9 cellular contexts compared by ENCODE assay signal in genomic region chr12:8396225-8397071, GRCh38. TPM values are rescaled to one million over a fixed set of nuclear protein-coding genes. Genes with fewer than 3 reads are reported as not detected.
DNase-seq lines count a peak whose midpoint lies in the region; ATAC-seq and TF ChIP-seq lines count a peak whose summit lies in the region.
"Not testable (repeated sequence)": the region's sequence is repeated elsewhere in the genome, so short reads cannot be mapped to it uniquely, and the experiment has no call there.
"Had no signal": no experiment of that assay in that cellular context is flagged by ENCODE, and none has a peak within 500 bp of the region (broad histone marks: within the 10 kb centered on the region; RNA-seq: fewer than 3 reads in every experiment).

No MANE protein-coding gene starts in this region.

- 0% methylated on average over 3 of the region's 79 CpGs for WGBS in SK-N-SH (ENCODE audit: low lambda C conversion rate)
- 0% methylated on average over 2 of the region's 79 CpGs for WGBS in right lobe of liver (ENCODE audit: insufficient coverage, low coverage, low lambda C conversion rate, missing lambda C conversion rate)

- TF ChIP-seq POLR2A in right lobe of liver (IDR thresholded peaks at IDR 0.05); vagina (IDR thresholded peaks at IDR 0.05): not testable (repeated sequence)

- H3K9me2 ChIP-seq in SK-N-SH = not testable (repeated sequence)

- peak; percentile 87 to 98 (median 92) for ATAC-seq in right lobe of liver

- peak overlapping the region; percentile 52; the same call in 1 of the 2 replicates for H3K4me2 ChIP-seq in SK-N-SH

- not testable (repeated sequence) for H4K20me1 ChIP-seq in SK-N-SH (ENCODE audit: insufficient read depth)

- not testable (repeated sequence) for H3K9me3 ChIP-seq in SK-N-SH, right lobe of liver, vagina

- not testable (repeated sequence) for H3K4me3 Mint-ChIP-seq in endothelial cell (ENCODE audit: unreplicated experiment)

- not testable (repeated sequence) for H3K79me2 ChIP-seq in SK-N-SH (ENCODE audit: insufficient read depth)

- peak; percentile 48 for TF ChIP-seq RAD21 in SK-N-SH (IDR thresholded peaks at IDR 0.05; ENCODE audit: low read length)

- H3K27me3 Mint-ChIP-seq in endothelial cell (ENCODE audit: unreplicated experiment) = not testable (repeated sequence)

- not testable (repeated sequence) for H3K9ac ChIP-seq in SK-N-SH

- H3K36me3 ChIP-seq in SK-N-SH (replicated peaks in 1 of 2; ENCODE audit: control insufficient read depth in 1 of 2, insufficient read depth in 2 of 2, low read length in 1 of 2); right lobe of liver; vagina: not testable (repeated sequence)

- not testable (repeated sequence) for H3K4me1 ChIP-seq in SK-N-SH (ENCODE audit: control insufficient read depth in 1 of 2, insufficient read depth in 2 of 2, low read depth in 1 of 2, low read length in 1 of 2); right lobe of liver; vagina

- TF ChIP-seq CTCF in GM12864 (IDR thresholded peaks at IDR 0.05; ENCODE audit: low read depth, low read length, missing control alignments) = peak; percentile 49
- peak; percentile 34; the same call in 1 of the 2 replicates for TF ChIP-seq CTCF in LNCAP (IDR thresholded peaks at IDR 0.05)
- peak; percentile 50 for TF ChIP-seq CTCF in SK-N-SH (IDR thresholded peaks at IDR 0.05)
- TF ChIP-seq CTCF in endothelial cell (IDR thresholded peaks at IDR 0.05; ENCODE audit: unreplicated experiment) = peak; percentile 80
- peak in 3 of 4 donors; percentile 52 to 72 (median 62) for TF ChIP-seq CTCF in right lobe of liver (IDR thresholded peaks at IDR 0.05)
- TF ChIP-seq CTCF in vagina (IDR thresholded peaks at IDR 0.05) = peak in 1 of 3 experiments; percentile 47

- not testable (repeated sequence) for DNase-seq in GM12864 (ENCODE audit: low read depth); vagina (ENCODE audit: extremely low spot score in 2 of 2)
- DNase-seq in SK-N-SH = peak; percentile 78
- DNase-seq in activated T-helper 1 cell treated with Interleukin-2 at 50 U/mL for 16 hours (ENCODE audit: low read depth) = peak; percentile 54
- DNase-seq in endothelial cell (ENCODE audit: low spot score) = peak; percentile 85
- peak; percentile 68 to 75 (median 70) for DNase-seq in right lobe of liver
- peak; percentile 25 to 56 (median 55) for DNase-seq in stimulated activated CD4-positive, alpha-beta T cell treated with anti-CD3 and anti-CD28 coated beads, Interleukin-12 subunit alpha, Interleukin-12 subunit beta, amount 100 ng/mL, for 48 hours (ENCODE audit: low read depth in 2 of 3, low spot score in 1 of 3)

- intact Hi-C loops in right lobe of liver (cut with DNase I); vagina (cut with DNase I): not testable (repeated sequence)

- CTCF ChIA-PET in SK-N-SH (lab: Yijun Ruan, JAX) = interaction anchor here (0.6 to 0.7 kb wide), 4 partner anchors 57 to 280 kb away, joined by 3 read pairs; partner anchors contain the start of gene CLEC4E

- not testable (repeated sequence) for H3K36me3 Mint-ChIP-seq in endothelial cell (ENCODE audit: low read depth, unreplicated experiment)

- H3K9me3 Mint-ChIP-seq in endothelial cell (ENCODE audit: unreplicated experiment) = not testable (repeated sequence)

- H3K27ac ChIP-seq in SK-N-SH (ENCODE audit: low read depth in 2 of 2, low read length in 1 of 2); right lobe of liver; vagina: not testable (repeated sequence)

- H3K4me1 Mint-ChIP-seq in endothelial cell (ENCODE audit: unreplicated experiment) = not testable (repeated sequence)

- not testable (repeated sequence) for H3K27me3 ChIP-seq in SK-N-SH (ENCODE audit: insufficient read depth); right lobe of liver; vagina

- H2AFZ ChIP-seq in SK-N-SH (ENCODE audit: low read depth) = peak overlapping the region; percentile 74; the same call in 1 of the 2 replicates

- not testable (repeated sequence) for H3F3A ChIP-seq in SK-N-SH (replicated peaks; ENCODE audit: insufficient read depth)

- not testable (repeated sequence) for TF ChIP-seq EP300 in SK-N-SH (IDR thresholded peaks at IDR 0.05; ENCODE audit: borderline replicate concordance in 1 of 2, low read depth in 1 of 2, low read length in 1 of 2)

- H3K27ac Mint-ChIP-seq in endothelial cell (ENCODE audit: unreplicated experiment) = not testable (repeated sequence)

- POLR2A ChIA-PET in SK-N-SH (lab: Yijun Ruan, JAX) = not testable (repeated sequence)

- H3K4me3 ChIP-seq in GM12864 (ENCODE audit: low read depth, low read length) = not testable (repeated sequence)
- H3K4me3 ChIP-seq in SK-N-SH (ENCODE audit: low read depth in 2 of 2, low read length in 1 of 2) (peak overlapping the region; percentile 25 to 53; a peak in 2 of 4 replicates), right lobe of liver (peak overlapping the region in 1 of 3 donors; percentile 9), vagina (peak overlapping the region; percentile 44 to 48)

TF ChIP-seq in SK-N-SH, 30 proteins besides CTCF, POLR2A, EP300 and RAD21:
- peak; percentile 30; the same call in 1 of the 2 replicates for TF ChIP-seq NRF1 (IDR thresholded peaks at IDR 0.05; ENCODE audit: low read depth, low read length)

RNA-seq across cellular contexts. Expression of gene CLEC6A, which starts 59.3 kb away (rescaled TPM):
- polyA plus RNA-seq in SK-N-SH (2012; rRNA removed) = not detected in 2 replicates
- polyA plus RNA-seq in SK-N-SH (2012; cell fraction: cytosol; rRNA removed) = not detected in 2 replicates
- polyA plus RNA-seq in SK-N-SH (2012; cell fraction: nucleus; rRNA removed) = not detected in 2 replicates
- total RNA-seq in endothelial cell (ENCODE audit: unreplicated experiment) (not detected), right lobe of liver (not detected), vagina (not detected)
- total RNA-seq: dermis microvascular lymphatic vessel endothelial cell had no signal
